Comparison of ENCODE assay signal across 22 cellular contexts in genomic region chr5:167061695-167062094, GRCh38.
"Had no signal": no experiment of that assay in that cellular context is flagged by ENCODE, and none has a peak within 500 bp of the region (broad histone marks: within the 10 kb centered on the region; RNA-seq: fewer than 3 reads in every experiment).

No MANE protein-coding gene starts in this region.

- H3K9me3 ChIP-seq: gastrocnemius medialis, lower lobe of right lung, ovary, psoas muscle, sigmoid colon, stomach, thyroid gland, vagina had no signal

- H3K27ac Mint-ChIP-seq: naive thymus-derived CD8-positive, alpha-beta T cell; nephron progenitor cell; stimulated activated effector memory CD8-positive, alpha-beta T cell treated with anti-CD3 and anti-CD28 coated beads, Interleukin-12 subunit alpha, Interleukin-12 subunit beta, amount 100 ng/mL, for 72 hours had no signal

- DNase-seq: dorsolateral prefrontal cortex; effector CD4-positive, alpha-beta T cell; gastrocnemius medialis; head of caudate nucleus; left ventricle myocardium superior; lower lobe of right lung; naive thymus-derived CD8-positive, alpha-beta T cell; nephron progenitor cell; occipital lobe; ovary; posterior cingulate gyrus; psoas muscle; right cardiac atrium; sigmoid colon; stimulated activated CD4-positive, alpha-beta T cell treated with anti-CD3 and anti-CD28 coated beads, Interleukin-2, amount 100 ng/mL, for 24 hours; stimulated activated CD4-positive, alpha-beta T cell treated with anti-CD3 and anti-CD28 coated beads, Interleukin-4, amount 100 ng/mL, for 24 hours; stimulated activated naive CD4-positive, alpha-beta T cell treated with Interleukin-2 at 50 U/mL for 16 hours; stomach; thyroid gland; trophoblast cell had no signal

- H3K4me1 Mint-ChIP-seq: naive thymus-derived CD8-positive, alpha-beta T cell; stimulated activated effector memory CD8-positive, alpha-beta T cell treated with anti-CD3 and anti-CD28 coated beads, Interleukin-12 subunit alpha, Interleukin-12 subunit beta, amount 100 ng/mL, for 72 hours had no signal

- H3K36me3 ChIP-seq: gastrocnemius medialis, lower lobe of right lung, ovary, sigmoid colon, stomach, thyroid gland, vagina had no signal

- H3K27ac ChIP-seq: dorsolateral prefrontal cortex, gastrocnemius medialis, lower lobe of right lung, ovary, psoas muscle, sigmoid colon, stomach, thyroid gland, vagina had no signal

- H3K27me3 ChIP-seq: gastrocnemius medialis, ovary, sigmoid colon, stomach, thyroid gland, vagina had no signal

- H3K27me3 Mint-ChIP-seq: naive thymus-derived CD8-positive, alpha-beta T cell had no signal

- H3K9me3 Mint-ChIP-seq: nephron progenitor cell had no signal

- H3K4me3 Mint-ChIP-seq: naive thymus-derived CD8-positive, alpha-beta T cell; nephron progenitor cell; stimulated activated effector memory CD8-positive, alpha-beta T cell treated with anti-CD3 and anti-CD28 coated beads, Interleukin-12 subunit alpha, Interleukin-12 subunit beta, amount 100 ng/mL, for 72 hours had no signal

- H3K36me3 Mint-ChIP-seq: naive thymus-derived CD8-positive, alpha-beta T cell; stimulated activated effector memory CD8-positive, alpha-beta T cell treated with anti-CD3 and anti-CD28 coated beads, Interleukin-12 subunit alpha, Interleukin-12 subunit beta, amount 100 ng/mL, for 72 hours had no signal

- H3K4me3 ChIP-seq: dorsolateral prefrontal cortex, gastrocnemius medialis, lower lobe of right lung, ovary, psoas muscle, sigmoid colon, stomach, thyroid gland, vagina had no signal
